In genomic region chr3:99319450-99319849, GRCh38 we compare ENCODE assay signal across 2 cellular contexts.
TF ChIP-seq lines count a peak whose summit lies in the region.

No MANE protein-coding gene starts in this region.

TF ChIP-seq in SK-N-SH, 30 proteins besides CTCF, POLR2A, EP300 and RAD21 (continued from another document):
- no peak for TF ChIP-seq ZBTB33 (IDR thresholded peaks at IDR 0.05; ENCODE audit: borderline replicate concordance, low read depth)
- TF ChIP-seq NRF1 (IDR thresholded peaks at IDR 0.05; ENCODE audit: low read depth, low read length), result no peak
- no peak for TF ChIP-seq MEF2A (IDR thresholded peaks at IDR 0.05; ENCODE audit: borderline replicate concordance, low read depth)
- TF ChIP-seq FOXM1 (IDR thresholded peaks at IDR 0.05; ENCODE audit: low read depth), result no peak
- TF ChIP-seq TCF12 (IDR thresholded peaks at IDR 0.05), result no peak
- no peak for TF ChIP-seq POLR2AphosphoS5 (IDR thresholded peaks at IDR 0.05; ENCODE audit: low read depth, low read length)
- no peak for TF ChIP-seq RCOR1 (IDR thresholded peaks at IDR 0.05; ENCODE audit: low read length)
- no peak for TF ChIP-seq ELF1 (IDR thresholded peaks at IDR 0.05)
- TF ChIP-seq TEAD4 (IDR thresholded peaks at IDR 0.05; ENCODE audit: borderline replicate concordance, insufficient read depth), result no peak

TF ChIP-seq in SK-N-SH treated with all-trans-retinoic acid at 6 μM for 48 hours, 23 proteins besides CTCF, POLR2A, EP300 and RAD21 (continued from another document):
- no peak for TF ChIP-seq POU6F1 (CRISPR knock-in tag; IDR thresholded peaks at IDR 0.05; ENCODE audit: borderline replicate concordance, low read depth)
- no peak for TF ChIP-seq CSDC2 (CRISPR knock-in tag; IDR thresholded peaks at IDR 0.05)
- no peak for TF ChIP-seq ZNF8 (CRISPR knock-in tag; IDR thresholded peaks at IDR 0.05)
- TF ChIP-seq GLIS3 (CRISPR knock-in tag; IDR thresholded peaks at IDR 0.05), result no peak
